ENCODE assay signal across 21 cellular contexts in the genomic region with DNA sequence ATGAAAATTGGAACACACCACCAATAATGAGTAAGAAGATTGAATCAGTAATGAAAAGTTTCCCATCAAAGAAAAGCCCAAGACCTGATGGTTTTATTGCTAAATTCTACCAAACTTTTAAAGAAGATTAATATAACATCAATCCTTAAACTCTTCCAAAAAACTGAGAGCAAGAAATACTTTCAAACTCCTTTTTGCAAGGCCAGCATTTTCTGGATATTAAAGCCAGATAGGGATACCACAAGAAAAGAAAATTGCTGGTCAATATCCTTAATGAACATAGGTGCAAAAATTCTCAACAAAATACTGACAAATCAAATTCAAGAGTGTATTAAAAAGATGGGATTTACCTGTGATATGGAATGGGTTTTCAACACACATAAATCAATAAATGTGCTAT.
"Had no signal": no experiment of that assay in that cellular context is flagged by ENCODE, and none has a peak within 500 bp of the region (broad histone marks: within the 10 kb centered on the region; RNA-seq: fewer than 3 reads in every experiment).

No MANE protein-coding gene starts in this region.

- H3K27ac ChIP-seq: coronary artery, dorsolateral prefrontal cortex, esophagus muscularis mucosa, foreskin keratinocyte, gastroesophageal sphincter, heart left ventricle, hepatocyte, left lung, lower lobe of right lung had no signal

- H3K36me3 ChIP-seq: esophagus muscularis mucosa, gastroesophageal sphincter, heart left ventricle, left lung, lower lobe of right lung had no signal

- DNase-seq: dermis blood vessel endothelial cell; dorsolateral prefrontal cortex; effector CD4-positive, alpha-beta T cell; effector memory CD4-positive, alpha-beta T cell; foreskin keratinocyte; heart left ventricle; left cardiac atrium; left lung; left ventricle myocardium superior; lower lobe of right lung; mesenchymal stem cell; mucosa of descending colon had no signal

- ATAC-seq: foreskin keratinocyte, gastroesophageal sphincter, heart left ventricle, left cardiac atrium, left lung, left ventricle myocardium superior, lower lobe of right lung, mucosa of descending colon had no signal

- H3K4me1 ChIP-seq: esophagus muscularis mucosa, foreskin keratinocyte, gastroesophageal sphincter, heart left ventricle, left lung, lower lobe of right lung had no signal

- H3K79me2 ChIP-seq: hepatocyte had no signal

- FAIRE-seq: colon, endothelial cell of umbilical vein, frontal cortex, islet of Langerhans, keratinocyte had no signal

- H3K9me3 ChIP-seq: lower lobe of right lung, mucosa of descending colon had no signal

- H3K4me2 ChIP-seq: hepatocyte had no signal

- H2AFZ ChIP-seq: hepatocyte had no signal

- H3K27me3 ChIP-seq: dorsolateral prefrontal cortex, esophagus muscularis mucosa, foreskin keratinocyte, gastroesophageal sphincter, heart left ventricle, hepatocyte, left lung had no signal

- H3K4me3 ChIP-seq: coronary artery, dorsolateral prefrontal cortex, esophagus muscularis mucosa, gastroesophageal sphincter, heart left ventricle, hepatocyte, left lung, lower lobe of right lung, mucosa of descending colon had no signal
